ENCODE assay signal across 21 cellular contexts in the genomic region with DNA sequence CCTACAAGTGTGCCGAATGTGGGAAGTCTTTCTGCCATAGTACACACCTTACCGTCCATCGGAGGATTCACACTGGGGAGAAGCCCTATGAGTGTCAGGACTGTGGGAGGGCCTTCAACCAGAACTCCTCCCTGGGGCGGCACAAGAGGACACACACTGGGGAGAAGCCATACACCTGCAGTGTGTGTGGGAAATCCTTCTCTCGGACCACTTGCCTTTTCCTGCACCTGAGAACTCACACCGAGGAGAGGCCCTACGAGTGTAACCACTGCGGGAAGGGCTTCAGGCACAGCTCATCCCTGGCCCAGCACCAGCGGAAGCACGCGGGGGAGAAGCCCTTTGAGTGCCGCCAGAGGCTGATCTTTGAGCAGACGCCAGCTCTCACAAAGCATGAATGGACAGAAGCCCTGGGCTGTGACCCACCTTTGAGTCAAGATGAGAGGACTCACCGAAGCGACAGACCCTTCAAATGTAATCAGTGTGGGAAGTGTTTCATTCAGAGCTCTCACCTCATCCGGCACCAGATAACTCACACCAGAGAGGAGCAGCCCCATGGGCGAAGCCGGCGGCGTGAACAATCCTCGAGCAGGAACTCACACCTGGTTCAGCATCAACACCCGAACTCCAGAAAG.
"Had no signal": no experiment of that assay in that cellular context is flagged by ENCODE, and none has a peak within 500 bp of the region (broad histone marks: within the 10 kb centered on the region; RNA-seq: fewer than 3 reads in every experiment).

No MANE protein-coding gene starts in this region.

- H3K9me3 ChIP-seq: upper lobe of right lung had no signal

- H3K4me2 ChIP-seq: hepatocyte had no signal

- H3K36me3 ChIP-seq: ovary had no signal

- H3K27me3 ChIP-seq: colonic mucosa, foreskin keratinocyte, hepatocyte, ovary, right atrium auricular region, tibial nerve, upper lobe of right lung, vagina had no signal

- ATAC-seq: foreskin keratinocyte, left colon, left ventricle myocardium superior, mucosa of descending colon, natural killer cell, upper lobe of right lung had no signal

- H3K27ac ChIP-seq: colonic mucosa, foreskin keratinocyte, hepatocyte, ovary, right atrium auricular region, tibial nerve, upper lobe of right lung, vagina had no signal

- H3K4me3 ChIP-seq: colonic mucosa, hepatocyte, mucosa of descending colon, ovary, right atrium auricular region, tibial nerve, upper lobe of right lung, vagina had no signal

- H2AFZ ChIP-seq: hepatocyte had no signal

- FAIRE-seq: endothelial cell of umbilical vein, kidney, small intestine had no signal

- DNase-seq: colonic mucosa; dermis blood vessel endothelial cell; foreskin keratinocyte; head of caudate nucleus; kidney; left colon; left ventricle myocardium superior; mesendoderm; mucosa of descending colon; natural killer cell; ovary; small intestine; stimulated activated CD4-positive, alpha-beta T cell treated with anti-CD3 and anti-CD28 coated beads, Interleukin-12 subunit alpha, Interleukin-12 subunit beta, amount 100 ng/mL, for 4 hours; stimulated activated CD4-positive, alpha-beta T cell treated with anti-CD3 and anti-CD28 coated beads, Interleukin-2, amount 100 ng/mL, for 48 hours; stimulated activated naive CD4-positive, alpha-beta T cell treated with Interleukin-2 at 50 U/mL for 16 hours; upper lobe of right lung had no signal

- H3K4me1 ChIP-seq: colonic mucosa, foreskin keratinocyte, right atrium auricular region, tibial nerve, upper lobe of right lung, vagina had no signal
